ENCODE assay signal across 27 cellular contexts in genomic region chr7:155845226-155845625, GRCh38. TPM values are rescaled to one million over a fixed set of nuclear protein-coding genes. Genes with fewer than 3 reads are reported as not detected.
"Had no signal": no experiment of that assay in that cellular context is flagged by ENCODE, and none has a peak within 500 bp of the region (broad histone marks: within the 10 kb centered on the region; RNA-seq: fewer than 3 reads in every experiment).

No MANE protein-coding gene starts in this region.

- H2AFZ ChIP-seq: hepatocyte had no signal

- H3K27me3 ChIP-seq: hepatocyte, thyroid gland had no signal

- FAIRE-seq: colon had no signal

- H3K4me1 ChIP-seq: gastrocnemius medialis, heart left ventricle, left lung, psoas muscle, thyroid gland had no signal

- ATAC-seq: esophagus mucosa; gastrocnemius medialis; heart left ventricle; left cardiac atrium; naive thymus-derived CD8-positive, alpha-beta T cell; psoas muscle; right cardiac atrium; stimulated activated effector memory CD8-positive, alpha-beta T cell treated with anti-CD3 and anti-CD28 coated beads, Interleukin-12 subunit alpha, Interleukin-12 subunit beta, amount 100 ng/mL, for 72 hours had no signal

- H3K9me3 ChIP-seq: gastrocnemius medialis, heart left ventricle, left lung, psoas muscle, stomach, thyroid gland had no signal

- H3K79me2 ChIP-seq: hepatocyte had no signal

- H3K4me3 ChIP-seq: dorsolateral prefrontal cortex, gastrocnemius medialis, heart left ventricle, hepatocyte, left lung, psoas muscle, smooth muscle cell, stomach, thyroid gland had no signal

- H3K4me2 ChIP-seq: hepatocyte, smooth muscle cell had no signal

- DNase-seq: effector CD4-positive, alpha-beta T cell; foreskin fibroblast; gastrocnemius medialis; left cardiac atrium; left lung; mesenchymal stem cell; nephron progenitor cell; nucleus accumbens; psoas muscle; right cardiac atrium; stimulated activated CD4-positive, alpha-beta T cell treated with anti-CD3 and anti-CD28 coated beads, Interleukin-2, amount 100 ng/mL, for 24 hours; stimulated activated CD4-positive, alpha-beta T cell treated with anti-CD3 and anti-CD28 coated beads, Interleukin-4, amount 100 ng/mL, for 24 hours; stimulated activated naive CD4-positive, alpha-beta T cell treated with Interleukin-2 at 50 U/mL for 16 hours; stomach; thyroid gland; trophoblast cell had no signal

- H3K36me3 ChIP-seq: gastrocnemius medialis, heart left ventricle, left lung, stomach, thyroid gland had no signal

- H3K27ac ChIP-seq: dorsolateral prefrontal cortex, epithelial cell of prostate, gastrocnemius medialis, heart left ventricle, left lung, psoas muscle, thyroid gland had no signal

RNA-seq across cellular contexts. Expression of gene SHH, which starts 33.0 kb away (rescaled TPM):
- total RNA-seq: esophagus mucosa; gastrocnemius medialis; heart left ventricle; left cardiac atrium; lower leg skin; naive thymus-derived CD8-positive, alpha-beta T cell; psoas muscle; right cardiac atrium; smooth muscle cell; subcutaneous adipose tissue; thyroid gland had no signal
- polyA plus RNA-seq: heart left ventricle, right cardiac atrium, smooth muscle cell had no signal
